In genomic region chr5:175564716-175565115, GRCh38 we compare ENCODE assay signal across 21 cellular contexts.
"Had no signal": no experiment of that assay in that cellular context is flagged by ENCODE, and none has a peak within 500 bp of the region (broad histone marks: within the 10 kb centered on the region; RNA-seq: fewer than 3 reads in every experiment).

No MANE protein-coding gene starts in this region.

- ATAC-seq: effector memory CD8-positive, alpha-beta T cell; esophagus mucosa; foreskin keratinocyte; gastrocnemius medialis; gastroesophageal sphincter; heart left ventricle; heart right ventricle had no signal

- DNase-seq: colonic mucosa; cortex of kidney; dermis blood vessel endothelial cell; dorsolateral prefrontal cortex; effector CD4-positive, alpha-beta T cell; effector CD8-positive, alpha-beta T cell; effector memory CD4-positive, alpha-beta T cell; effector memory CD8-positive, alpha-beta T cell; endodermal cell; erythroblast; esophagus squamous epithelium; foreskin fibroblast; foreskin keratinocyte; foreskin melanocyte; gastrocnemius medialis; glutamatergic neuron; head of caudate nucleus; heart left ventricle; heart right ventricle had no signal
